ENCODE assay signal across 15 cellular contexts in genomic region chr10:119167041-119167440, GRCh38. TPM values are rescaled to one million over a fixed set of nuclear protein-coding genes. Genes with fewer than 3 reads are reported as not detected.
DNase-seq lines count a peak whose midpoint lies in the region; ATAC-seq and TF ChIP-seq lines count a peak whose summit lies in the region.
"Had no signal": no experiment of that assay in that cellular context is flagged by ENCODE, and none has a peak within 500 bp of the region (broad histone marks: within the 10 kb centered on the region; RNA-seq: fewer than 3 reads in every experiment).

No MANE protein-coding gene starts in this region.

- TF ChIP-seq CTCF in WTC11 (IDR thresholded peaks at IDR 0.05) (no peak), glutamatergic neuron (IDR thresholded peaks at IDR 0.05; ENCODE audit: partially characterized antibody, unreplicated experiment) (no peak)

- H3K36me3 Mint-ChIP-seq in activated naive CD4-positive, alpha-beta T cell treated with anti-CD3 and anti-CD28 coated beads, Interleukin-2, amount 50 U/mL, for 24 hours: peaks cover 5% of the 10 kb centered on the region
- peaks cover 37% of the 10 kb centered on the region for H3K36me3 Mint-ChIP-seq in WTC11
- no peaks in the 10 kb centered on the region for H3K36me3 Mint-ChIP-seq in glutamatergic neuron (ENCODE audit: unreplicated experiment)
- H3K36me3 Mint-ChIP-seq in stimulated activated memory B cell treated with anti-CD40 and anti-IgM and Interleukin-4, amounts not matched to agents 10 μg/mL and 1 μg/mL and 100 μg/mL, for 72 hours: peaks cover 46% of the 10 kb centered on the region

- peaks cover 33% of the 10 kb centered on the region for H3K4me1 Mint-ChIP-seq in activated naive CD4-positive, alpha-beta T cell treated with anti-CD3 and anti-CD28 coated beads, Interleukin-2, amount 50 U/mL, for 24 hours
- H3K4me1 Mint-ChIP-seq in WTC11 (peaks cover 19% of the 10 kb centered on the region), glutamatergic neuron (ENCODE audit: low read depth, unreplicated experiment) (peaks cover 10% of the 10 kb centered on the region)
- H3K4me1 Mint-ChIP-seq in stimulated activated memory B cell treated with anti-CD40 and anti-IgM and Interleukin-4, amounts not matched to agents 10 μg/mL and 1 μg/mL and 100 μg/mL, for 72 hours: peaks cover 36% of the 10 kb centered on the region

- no peaks in the 10 kb centered on the region for H3K27me3 Mint-ChIP-seq in activated naive CD4-positive, alpha-beta T cell treated with anti-CD3 and anti-CD28 coated beads, Interleukin-2, amount 50 U/mL, for 24 hours
- H3K27me3 Mint-ChIP-seq in WTC11 (ENCODE audit: low read depth) (no peaks in the 10 kb centered on the region), glutamatergic neuron (ENCODE audit: unreplicated experiment) (no peaks in the 10 kb centered on the region)
- H3K27me3 Mint-ChIP-seq in stimulated activated memory B cell treated with anti-CD40 and anti-IgM and Interleukin-4, amounts not matched to agents 10 μg/mL and 1 μg/mL and 100 μg/mL, for 72 hours: no peaks in the 10 kb centered on the region

- H3K4me3 Mint-ChIP-seq in activated naive CD4-positive, alpha-beta T cell treated with anti-CD3 and anti-CD28 coated beads, Interleukin-2, amount 50 U/mL, for 24 hours: peak overlapping the region; percentile 90
- peak overlapping the region; percentile 85; the same call in 1 of the 2 replicates for H3K4me3 Mint-ChIP-seq in WTC11
- H3K4me3 Mint-ChIP-seq in glutamatergic neuron (ENCODE audit: unreplicated experiment): peak overlapping the region; percentile 87
- peak overlapping the region; percentile 93 for H3K4me3 Mint-ChIP-seq in stimulated activated memory B cell treated with anti-CD40 and anti-IgM and Interleukin-4, amounts not matched to agents 10 μg/mL and 1 μg/mL and 100 μg/mL, for 72 hours

- DNase-seq in activated naive CD4-positive, alpha-beta T cell (lab: John Stamatoyannopoulos, UW): no peak
- no peak for DNase-seq in WTC11 (ENCODE audit: low spot score)
- no peak for DNase-seq in glutamatergic neuron
- DNase-seq in middle frontal gyrus (ENCODE audit: extremely low spot score, low spot score): no peak
- DNase-seq in stimulated activated CD4-positive, alpha-beta T cell treated with anti-CD3 and anti-CD28 coated beads, Interleukin-4, amount 100 ng/mL, for 4 hours: no peak
- DNase-seq in Kasumi-1 (lab: John Stamatoyannopoulos, UW): no peak
- DNase-seq: body of pancreas; hypothalamus; NCI-H1930; NCI-H69; ovary; stimulated activated CD4-positive, alpha-beta T cell treated with anti-CD3 and anti-CD28 coated beads, Interleukin-15, amount 100 ng/mL, for 24 hours; T-helper 9 cell had no signal

- H3K27ac Mint-ChIP-seq in activated naive CD4-positive, alpha-beta T cell treated with anti-CD3 and anti-CD28 coated beads, Interleukin-2, amount 50 U/mL, for 24 hours: peak overlapping the region; percentile 63
- H3K27ac Mint-ChIP-seq in WTC11 (peak overlapping the region; percentile 78), glutamatergic neuron (ENCODE audit: unreplicated experiment) (peak overlapping the region; percentile 24)
- H3K27ac Mint-ChIP-seq in stimulated activated memory B cell treated with anti-CD40 and anti-IgM and Interleukin-4, amounts not matched to agents 10 μg/mL and 1 μg/mL and 100 μg/mL, for 72 hours: peak overlapping the region; percentile 97

- no peaks in the 10 kb centered on the region for H3K9me3 Mint-ChIP-seq in activated naive CD4-positive, alpha-beta T cell treated with anti-CD3 and anti-CD28 coated beads, Interleukin-2, amount 50 U/mL, for 24 hours
- no peaks in the 10 kb centered on the region for H3K9me3 Mint-ChIP-seq in WTC11
- H3K9me3 Mint-ChIP-seq in glutamatergic neuron (ENCODE audit: unreplicated experiment): peaks cover 7% of the 10 kb centered on the region
- no peaks in the 10 kb centered on the region for H3K9me3 Mint-ChIP-seq in stimulated activated memory B cell treated with anti-CD40 and anti-IgM and Interleukin-4, amounts not matched to agents 10 μg/mL and 1 μg/mL and 100 μg/mL, for 72 hours

- POLR2A ChIA-PET in WTC11 (lab: Charles Lee): no interaction called here

- CTCF ChIA-PET in WTC11 (lab: Charles Lee): no interaction called here

- ATAC-seq in WTC11: no peak
- ATAC-seq in stimulated activated memory B cell treated with anti-CD40 and anti-IgM and Interleukin-4, amounts not matched to agents 10 μg/mL and 1 μg/mL and 100 μg/mL, for 72 hours: no peak
- ATAC-seq: body of pancreas had no signal

TF ChIP-seq in WTC11, 78 proteins besides CTCF, POLR2A, EP300 and RAD21:
- TF ChIP-seq E2F4 (CRISPR knock-in tag; IDR thresholded peaks at IDR 0.05; ENCODE audit: borderline replicate concordance, low read depth) (no peak), PRRX2 (CRISPR knock-in tag; IDR thresholded peaks at IDR 0.05) (0 out of 2 replicates have a peak, but pooled peaks have one; percentile 49)
TF ChIP-seq in WTC11: peak in this region for 1.

RNA-seq across cellular contexts. Expression of gene SFXN4, which starts 1.5 kb away (rescaled TPM):
- total RNA-seq in WTC11 (2021): 23.8 to 25.9 TPM (median 24.0 TPM) in 3 replicates
- 12.2 TPM for total RNA-seq in glutamatergic neuron (ENCODE audit: unreplicated experiment)

RNA-seq across cellular contexts. Expression of gene PRDX3, which starts 11.6 kb away (rescaled TPM):
- 167 to 175 TPM (median 173 TPM) in 3 replicates for total RNA-seq in WTC11 (2021)
- 103 TPM for total RNA-seq in glutamatergic neuron (ENCODE audit: unreplicated experiment)

RNA-seq across cellular contexts. Expression of gene GRK5, which starts 40.3 kb away (rescaled TPM):
- total RNA-seq in WTC11 (2021) (1.9 to 2.3 TPM (median 2.2 TPM) in 3 replicates), glutamatergic neuron (ENCODE audit: unreplicated experiment) (77.6 TPM)

Comparison
In these comparisons a context has a peak if more than half of its experiments do, and no peak if none do; other contexts are left out.
1. H3K27ac Mint-ChIP-seq: peak in every context shown above with its lines; median percentile 97 in stimulated activated memory B cell treated with anti-CD40 and anti-IgM and Interleukin-4, amounts not matched to agents 10 μg/mL and 1 μg/mL and 100 μg/mL, for 72 hours; 78 in WTC11; 63 in activated naive CD4-positive, alpha-beta T cell treated with anti-CD3 and anti-CD28 coated beads, Interleukin-2, amount 50 U/mL, for 24 hours; 24 in glutamatergic neuron.
2. RNA of gene GRK5, which starts 40.3 kb away (total RNA-seq): 77.6 TPM in glutamatergic neuron (single experiment); 1.9 to 2.3 TPM in WTC11; every median in the first group is over 10 times any median in the second.
3. Peak in every context shown above with its lines, with median percentiles within 50 percentile points of each other: H3K4me3 Mint-ChIP-seq.